ENCODE assay signal across 19 cellular contexts in genomic region chr1:7425771-7426170, GRCh38.
"Had no signal": no experiment of that assay in that cellular context is flagged by ENCODE, and none has a peak within 500 bp of the region (broad histone marks: within the 10 kb centered on the region; RNA-seq: fewer than 3 reads in every experiment).

No MANE protein-coding gene starts in this region.

- H3K36me3 Mint-ChIP-seq: mesothelial cell of epicardium; stimulated activated memory B cell treated with anti-CD40 and anti-IgM and Interleukin-4, amounts not matched to agents 10 μg/mL and 1 μg/mL and 100 μg/mL, for 72 hours had no signal

- H3K27ac Mint-ChIP-seq: nephron progenitor cell; stimulated activated memory B cell treated with anti-CD40 and anti-IgM and Interleukin-4, amounts not matched to agents 10 μg/mL and 1 μg/mL and 100 μg/mL, for 72 hours; stimulated activated naive CD8-positive, alpha-beta T cell treated with anti-CD3 and anti-CD28 coated beads, Interleukin-15, Interleukin-2, amounts not matched to agents 100 ng/mL and 50 ng/mL, for 24 hours had no signal

- H3K4me1 ChIP-seq: heart right ventricle, right atrium auricular region, tibial artery, upper lobe of left lung, uterus had no signal

- FAIRE-seq: endometrium, frontal cortex, islet of Langerhans had no signal

- ATAC-seq: esophagus mucosa; heart right ventricle; stimulated activated memory B cell treated with anti-CD40 and anti-IgM and Interleukin-4, amounts not matched to agents 10 μg/mL and 1 μg/mL and 100 μg/mL, for 72 hours had no signal

- H3K27me3 ChIP-seq: heart right ventricle, neutrophil, right atrium auricular region, upper lobe of left lung, uterus had no signal

- H3K27ac ChIP-seq: heart right ventricle, neutrophil, right atrium auricular region, tibial artery, upper lobe of left lung, uterus had no signal

- H3K4me3 Mint-ChIP-seq: central memory CD8-positive, alpha-beta T cell; mesothelial cell of epicardium; nephron progenitor cell; stimulated activated memory B cell treated with anti-CD40 and anti-IgM and Interleukin-4, amounts not matched to agents 10 μg/mL and 1 μg/mL and 100 μg/mL, for 72 hours; stimulated activated naive CD8-positive, alpha-beta T cell treated with anti-CD3 and anti-CD28 coated beads, Interleukin-15, Interleukin-2, amounts not matched to agents 100 ng/mL and 50 ng/mL, for 24 hours had no signal

- H3K36me3 ChIP-seq: heart right ventricle, neutrophil, right atrium auricular region, tibial artery, upper lobe of left lung, uterus had no signal

- H3K9me3 Mint-ChIP-seq: central memory CD8-positive, alpha-beta T cell; mesothelial cell of epicardium; nephron progenitor cell; stimulated activated memory B cell treated with anti-CD40 and anti-IgM and Interleukin-4, amounts not matched to agents 10 μg/mL and 1 μg/mL and 100 μg/mL, for 72 hours; stimulated activated naive CD8-positive, alpha-beta T cell treated with anti-CD3 and anti-CD28 coated beads, Interleukin-15, Interleukin-2, amounts not matched to agents 100 ng/mL and 50 ng/mL, for 24 hours had no signal

- DNase-seq: effector memory CD4-positive, alpha-beta T cell; heart right ventricle; mammary epithelial cell; nephron progenitor cell; stimulated activated CD4-positive, alpha-beta T cell treated with anti-CD3 and anti-CD28 coated beads, Interleukin-4, amount 100 ng/mL, for 24 hours; tibial artery; upper lobe of left lung; uterus had no signal

- H3K4me1 Mint-ChIP-seq: stimulated activated memory B cell treated with anti-CD40 and anti-IgM and Interleukin-4, amounts not matched to agents 10 μg/mL and 1 μg/mL and 100 μg/mL, for 72 hours had no signal

- H3K4me3 ChIP-seq: heart right ventricle, right atrium auricular region, smooth muscle cell, tibial artery, upper lobe of left lung, uterus had no signal

- H3K9me3 ChIP-seq: heart right ventricle, neutrophil, right atrium auricular region, tibial artery, upper lobe of left lung, uterus had no signal

- H3K27me3 Mint-ChIP-seq: stimulated activated naive CD8-positive, alpha-beta T cell treated with anti-CD3 and anti-CD28 coated beads, Interleukin-15, Interleukin-2, amounts not matched to agents 100 ng/mL and 50 ng/mL, for 24 hours had no signal
